8 cellular contexts compared by ENCODE assay signal in the genomic region with DNA sequence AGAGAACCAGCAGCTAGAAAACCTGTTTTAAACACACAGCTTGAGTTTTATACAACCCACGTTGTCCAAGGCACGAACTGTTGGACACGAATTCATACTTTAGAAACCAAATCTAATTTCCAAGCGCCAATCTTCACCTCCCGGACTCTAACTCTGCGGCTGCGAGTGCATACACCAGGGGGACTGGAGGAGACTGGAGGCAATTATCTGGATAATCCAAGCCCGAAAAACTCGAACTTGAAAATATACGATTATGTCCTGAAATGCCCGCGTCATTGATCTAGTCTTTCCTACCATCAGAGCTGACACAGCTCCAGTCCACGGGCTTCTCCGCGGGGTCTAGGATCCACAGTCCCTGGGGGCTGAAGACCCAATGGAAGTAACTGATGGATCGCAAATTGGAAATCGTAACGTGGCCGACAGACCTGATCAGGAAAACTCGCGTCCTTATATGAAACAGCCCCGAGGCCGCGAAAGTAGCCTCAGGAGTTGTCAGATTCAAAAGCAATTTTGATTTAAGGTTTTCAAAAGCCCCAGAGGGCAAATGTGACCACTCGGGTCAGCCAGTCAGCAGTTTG. TPM values are rescaled to one million over a fixed set of nuclear protein-coding genes. Genes with fewer than 3 reads are reported as not detected.
DNase-seq lines count a peak whose midpoint lies in the region; ATAC-seq and TF ChIP-seq lines count a peak whose summit lies in the region.

No MANE protein-coding gene starts in this region.

- H3K27ac ChIP-seq in rectal smooth muscle tissue (ENCODE audit: low read depth, low read length), result peak overlapping the region; percentile 70

- H3K27me3 Mint-ChIP-seq in activated CD4-positive, alpha-beta memory T cell treated with anti-CD3 and anti-CD28 coated beads, Interleukin-2, amount 10 ng/mL, durations not matched to agents 7 days and 5 days, result peaks cover 79% of the 10 kb centered on the region

- H3K36me3 ChIP-seq in rectal smooth muscle tissue (ENCODE audit: control insufficient read depth, insufficient read depth, low read length), result no peaks in the 10 kb centered on the region

- peak; percentile 57 for DNase-seq in COLO668 (lab: John Stamatoyannopoulos, UW; ENCODE audit: unreplicated experiment)
- DNase-seq in HuH-7 (ENCODE audit: low spot score), result peak; percentile 58
- no peak for DNase-seq in activated CD4-positive, alpha-beta memory T cell treated with anti-CD3 and anti-CD28 coated beads, Interleukin-2, amount 10 ng/mL, durations not matched to agents 7 days and 5 days
- DNase-seq in fibroblast of the aortic adventitia (ENCODE audit: low read depth), result peak; percentile 26
- no peak for DNase-seq in stimulated activated CD4-positive, alpha-beta T cell treated with anti-CD3 and anti-CD28 coated beads, Interleukin-4, amount 100 ng/mL, for 24 hours

- peak overlapping the region; percentile 34 for H3K9ac ChIP-seq in rectal smooth muscle tissue (ENCODE audit: low read length)

- peak; percentile 32 for TF ChIP-seq CTCF in fibroblast of the aortic adventitia (IDR thresholded peaks at IDR 0.05; ENCODE audit: insufficient read depth, low read length)

- H3K9me3 Mint-ChIP-seq in activated CD4-positive, alpha-beta memory T cell treated with anti-CD3 and anti-CD28 coated beads, Interleukin-2, amount 10 ng/mL, durations not matched to agents 7 days and 5 days, result no peaks in the 10 kb centered on the region

- no peak overlapping the region for H3K27ac Mint-ChIP-seq in activated CD4-positive, alpha-beta memory T cell treated with anti-CD3 and anti-CD28 coated beads, Interleukin-2, amount 10 ng/mL, durations not matched to agents 7 days and 5 days

- H3K4me3 ChIP-seq in fibroblast of the aortic adventitia (ENCODE audit: low read depth, low read length), result peak overlapping the region; percentile 78
- H3K4me3 ChIP-seq in rectal smooth muscle tissue (ENCODE audit: low read length), result peak overlapping the region; percentile 62

- H3K27me3 ChIP-seq in rectal smooth muscle tissue (ENCODE audit: control insufficient read depth, insufficient read depth, low read length), result peaks cover 7% of the 10 kb centered on the region

- ATAC-seq in HG02759 (IDR thresholded peaks at IDR 0.05; ENCODE audit: unreplicated experiment) (no peak), HG02798 (IDR thresholded peaks at IDR 0.05; ENCODE audit: poor library complexity, unreplicated experiment) (no peak)

- no peaks in the 10 kb centered on the region for H3K4me1 ChIP-seq in rectal smooth muscle tissue (ENCODE audit: control insufficient read depth, insufficient read depth, low read length)

- no peaks in the 10 kb centered on the region for H3K36me3 Mint-ChIP-seq in activated CD4-positive, alpha-beta memory T cell treated with anti-CD3 and anti-CD28 coated beads, Interleukin-2, amount 10 ng/mL, durations not matched to agents 7 days and 5 days (ENCODE audit: low read depth)

- peak overlapping the region; percentile 67 for H3K4me3 Mint-ChIP-seq in activated CD4-positive, alpha-beta memory T cell treated with anti-CD3 and anti-CD28 coated beads, Interleukin-2, amount 10 ng/mL, durations not matched to agents 7 days and 5 days

- POLR2A ChIA-PET in activated CD4-positive, alpha-beta memory T cell treated with anti-CD3 and anti-CD28 coated beads, Interleukin-2, amount 10 ng/mL, durations not matched to agents 7 days and 5 days (lab: Charles Lee), result interaction anchor here (1.1 to 1.6 kb wide), 3 partner anchors 32 to 238 kb away, joined by 3 to 6 read pairs (median 5); a partner anchor contains a TSS

- peaks cover 38% of the 10 kb centered on the region for H3K4me1 Mint-ChIP-seq in activated CD4-positive, alpha-beta memory T cell treated with anti-CD3 and anti-CD28 coated beads, Interleukin-2, amount 10 ng/mL, durations not matched to agents 7 days and 5 days

- CTCF ChIA-PET in activated CD4-positive, alpha-beta memory T cell treated with anti-CD3 and anti-CD28 coated beads, Interleukin-2, amount 10 ng/mL, durations not matched to agents 7 days and 5 days (lab: Charles Lee), result interaction anchor here (0.7 to 1.2 kb wide), 4 partner anchors 8 to 436 kb away, joined by 3 read pairs; no protein-coding TSS in a partner anchor

RNA-seq across cellular contexts. Expression of a gene that starts 0.8 kb away (rescaled TPM):
- total RNA-seq in activated CD4-positive, alpha-beta memory T cell treated with anti-CD3 and anti-CD28 coated beads, Interleukin-2, amount 10 ng/mL, durations not matched to agents 7 days and 5 days, result not detected
- total RNA-seq in fibroblast of the aortic adventitia (ENCODE audit: low replicate concordance), result 0.09 and 0.25 TPM in 2 replicates

RNA-seq across cellular contexts. Expression of a gene that starts 42.1 kb away (rescaled TPM):
- total RNA-seq in activated CD4-positive, alpha-beta memory T cell treated with anti-CD3 and anti-CD28 coated beads, Interleukin-2, amount 10 ng/mL, durations not matched to agents 7 days and 5 days, result 10 to 100 TPM; 45.2 to 49.9 TPM
- total RNA-seq in fibroblast of the aortic adventitia (ENCODE audit: low replicate concordance), result 41.7 and 90.3 TPM in 2 replicates

Comparison
In these comparisons a context has a peak if more than half of its experiments do, and no peak if none do; other contexts are left out.
1. DNase-seq: peak in COLO668 (single experiment), HuH-7 (single experiment) and fibroblast of the aortic adventitia (single experiment); none in activated CD4-positive, alpha-beta memory T cell treated with anti-CD3 and anti-CD28 coated beads, Interleukin-2, amount 10 ng/mL, durations not matched to agents 7 days and 5 days (single experiment) and stimulated activated CD4-positive, alpha-beta T cell treated with anti-CD3 and anti-CD28 coated beads, Interleukin-4, amount 100 ng/mL, for 24 hours (single experiment).